In the genomic region with DNA sequence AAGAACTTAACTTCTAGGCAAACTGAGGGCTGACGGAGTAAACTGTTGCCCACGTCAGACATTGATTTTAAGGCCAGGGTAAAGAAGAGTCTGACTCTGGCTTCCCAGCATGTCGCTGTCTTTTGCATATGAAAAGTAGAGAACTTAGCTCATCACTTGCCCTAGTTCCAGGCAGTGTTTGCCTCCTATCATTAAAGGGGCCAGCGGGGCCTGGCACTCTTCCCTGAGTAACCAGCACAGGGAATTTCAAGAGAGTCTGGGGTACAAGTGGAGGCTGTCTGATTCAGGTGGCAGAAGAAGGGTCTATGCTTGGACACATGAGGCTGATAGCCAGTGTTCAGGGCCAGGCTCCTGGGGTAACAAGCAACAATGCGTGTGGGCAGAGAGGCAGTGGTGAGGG, we compare ENCODE assay signal across 20 cellular contexts. TPM values are rescaled to one million over a fixed set of nuclear protein-coding genes. Genes with fewer than 3 reads are reported as not detected.
A peak's percentile ranks its signal among the peaks of the same experiment; 100 is the strongest.
DNase-seq lines count a peak whose midpoint lies in the region; ATAC-seq and TF ChIP-seq lines count a peak whose summit lies in the region.
"Had no signal": no experiment of that assay in that cellular context is flagged by ENCODE, and none has a peak within 500 bp of the region (broad histone marks: within the 10 kb centered on the region; RNA-seq: fewer than 3 reads in every experiment).

No MANE protein-coding gene starts in this region.

- ATAC-seq in HG02852 (IDR thresholded peaks at IDR 0.05; ENCODE audit: unreplicated experiment): no peak
- ATAC-seq: CD8-positive, alpha-beta T cell; esophagus mucosa; natural killer cell treated with Interleukin-12 subunit alpha and Interleukin-12 subunit beta and Interleukin-15 and Interleukin-18, amount 100 ng/mL, for 72 hours had no signal

- no peak for TF ChIP-seq EP300 in esophagus muscularis mucosa (IDR thresholded peaks at IDR 0.05)

- intact Hi-C loops in esophagus muscularis mucosa (cut with DNase I): no loop called here

- H3K9me3 ChIP-seq in HUES64 (ENCODE audit: insufficient read depth, low read depth, low read length) (no peaks in the 10 kb centered on the region), esophagus muscularis mucosa (no peaks in the 10 kb centered on the region), muscle layer of duodenum (ENCODE audit: control insufficient read depth in 1 of 2, low read length in 2 of 2) (no peaks in the 10 kb centered on the region)

- DNase-seq in esophagus muscularis mucosa (ENCODE audit: extremely low spot score) (no peak), substantia nigra (lab: John Stamatoyannopoulos, UW) (peak in 15 of 49 donors; percentile 8 to 64 (median 24)), NCI-H2227 treated with DMSO at 0.1 percent for 48 hours (lab: John Stamatoyannopoulos, UW) (no peak)
- no peak for DNase-seq in activated CD4-positive, alpha-beta T cell treated with anti-CD3 and anti-CD28 coated beads, Interleukin-2, amount 50 U/mL, for 1 hour
- DNase-seq: activated CD4-positive, alpha-beta T cell treated with anti-CD3 and anti-CD28 coated beads, Interleukin-2, amount 50 U/mL, for 48 hours; activated gamma-delta T cell; CD8-positive, alpha-beta T cell; central memory CD4-positive, alpha-beta T cell; DMS53; islet precursor cell; NCI-H774; WERI-Rb-1 had no signal

- H3K4me1 ChIP-seq in HUES64 (ENCODE audit: insufficient read depth, low read length): peaks cover 23% of the 10 kb centered on the region
- peaks cover 65 to 94% (median 86%) of the 10 kb centered on the region in 4 donors for H3K4me1 ChIP-seq in esophagus muscularis mucosa
- H3K4me1 ChIP-seq in muscle layer of duodenum (ENCODE audit: control insufficient read depth in 1 of 2, insufficient read depth in 2 of 2, low read length in 2 of 2): peaks cover 3 to 43% of the 10 kb centered on the region in 2 donors

- H3K4me3 ChIP-seq in HUES64 (ENCODE audit: low read length) (no peak overlapping the region), esophagus muscularis mucosa (peak overlapping the region in 1 of 4 donors; percentile 0), muscle layer of duodenum (ENCODE audit: low read depth in 1 of 2, low read length in 2 of 2) (no peak overlapping the region)

- H3K27ac ChIP-seq in HUES64 (ENCODE audit: low read depth, low read length) (peak overlapping the region; percentile 68), esophagus muscularis mucosa (replicated peaks in 1 of 4) (peak overlapping the region; percentile 55 to 98 (median 80)), muscle layer of duodenum (ENCODE audit: low read length) (peak overlapping the region; percentile 10), substantia nigra (ENCODE audit: low read depth, low read length, poor library complexity, severe bottlenecking) (peak overlapping the region; percentile 37)
- H3K27ac ChIP-seq: WERI-Rb-1 had no signal

- H3K9ac ChIP-seq in HUES64 (ENCODE audit: low read depth, low read length): no peak overlapping the region

- TF ChIP-seq POLR2A in esophagus muscularis mucosa (IDR thresholded peaks at IDR 0.05; ENCODE audit: low read depth): no peak

- peaks cover 11% of the 10 kb centered on the region for H3K27me3 ChIP-seq in HUES64 (ENCODE audit: insufficient read depth, low read length)
- no peaks in the 10 kb centered on the region for H3K27me3 ChIP-seq in esophagus muscularis mucosa
- H3K27me3 ChIP-seq in muscle layer of duodenum (ENCODE audit: low read depth, low read length): no peaks in the 10 kb centered on the region

- no peak for TF ChIP-seq CTCF in esophagus muscularis mucosa (IDR thresholded peaks at IDR 0.05)

- H3K36me3 ChIP-seq in HUES64 (ENCODE audit: insufficient read depth, low read length) (no peaks in the 10 kb centered on the region), esophagus muscularis mucosa (no peaks in the 10 kb centered on the region), muscle layer of duodenum (ENCODE audit: control insufficient read depth in 1 of 2, insufficient read depth in 2 of 2, low read length in 2 of 2) (no peaks in the 10 kb centered on the region)

- 33% methylated on average over 5 of the region's 5 CpGs for WGBS in HUES64
- WGBS in esophagus muscularis mucosa: 69% methylated on average over 5 of the region's 5 CpGs

RNA-seq across cellular contexts. Expression of gene DENND2A, which starts 4.8 kb away (rescaled TPM):
- 9.5 TPM for polyA plus RNA-seq in HUES64 (2013, experiment 1 of 2)
- 12.8 TPM for polyA plus RNA-seq in HUES64 (2013, experiment 2 of 2)
- total RNA-seq in esophagus muscularis mucosa: 10 to 100 TPM; 46.4 to 77.2 (median 59.2) TPM
- total RNA-seq: HT-29; LHCN-M2; natural killer cell treated with Interleukin-12 subunit alpha and Interleukin-12 subunit beta and Interleukin-15 and Interleukin-18, amount 100 ng/mL, for 72 hours; T-helper 2 cell treated with Interferon-gamma antibody and Interleukin-4, amounts not matched to agents 100 ng/mL and 5 ng/mL, for 36 hours had no signal

RNA-seq across cellular contexts. Expression of gene ADCK2, which starts 36.9 kb away (rescaled TPM):
- 3.0 TPM for polyA plus RNA-seq in HUES64 (2013, experiment 1 of 2)
- 4.1 TPM for polyA plus RNA-seq in HUES64 (2013, experiment 2 of 2)
- total RNA-seq in esophagus muscularis mucosa: 10 to 100 TPM; 19.2 to 43.5 (median 26.8) TPM

Comparison
In these comparisons a context has a peak if more than half of its experiments do, and no peak if none do; other contexts are left out.
1. H3K27ac ChIP-seq: peak in every context shown above with its lines; median percentile 80 in esophagus muscularis mucosa; 68 in HUES64; 37 in substantia nigra; 10 in muscle layer of duodenum.